ENCODE assay signal across 27 cellular contexts in the genomic region with DNA sequence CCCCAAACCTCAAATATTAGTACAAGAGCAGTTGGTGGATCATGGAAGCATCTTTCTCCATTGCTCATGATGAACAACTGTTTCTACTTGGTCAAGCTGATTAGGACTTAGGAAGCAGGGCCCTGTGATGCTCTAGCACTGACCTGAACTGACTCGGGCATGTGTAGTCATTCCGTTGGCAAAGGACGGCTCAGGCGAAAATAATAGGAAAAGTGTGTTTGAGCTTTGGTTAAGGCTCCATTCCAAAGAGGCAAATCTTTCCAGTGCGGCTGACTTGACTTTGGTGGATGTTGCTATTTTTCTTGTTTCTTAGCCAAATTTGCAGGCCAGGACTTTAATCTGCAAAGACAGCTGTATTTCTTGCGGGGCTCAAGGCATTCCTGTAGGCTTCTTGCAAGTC.
"Had no signal": no experiment of that assay in that cellular context is flagged by ENCODE, and none has a peak within 500 bp of the region (broad histone marks: within the 10 kb centered on the region; RNA-seq: fewer than 3 reads in every experiment).

No MANE protein-coding gene starts in this region.

- H3K4me2 ChIP-seq: smooth muscle cell had no signal

- H3K36me3 Mint-ChIP-seq: activated naive CD8-positive, alpha-beta T cell had no signal

- H3K4me1 ChIP-seq: gastrocnemius medialis, sigmoid colon had no signal

- ATAC-seq: activated CD8-positive, alpha-beta memory T cell treated with anti-CD3 and anti-CD28 coated beads, Interleukin-2, amount 10 ng/mL, durations not matched to agents 7 days and 5 days; activated CD8-positive, alpha-beta T cell treated with anti-CD3 and anti-CD28 coated beads, Interleukin-2, amount 10 ng/mL, durations not matched to agents 7 days and 5 days; activated T-cell treated with anti-CD3 and anti-CD28 coated beads, Interleukin-2, amount 50 U/mL, for 72 hours; esophagus mucosa; gastrocnemius medialis; left colon; WTC11 had no signal

- H3K9me3 ChIP-seq: gastrocnemius medialis, ovary, sigmoid colon, transverse colon had no signal

- H3K36me3 ChIP-seq: brain microvascular endothelial cell, gastrocnemius medialis, ovary, sigmoid colon, transverse colon had no signal

- DNase-seq: activated CD4-positive, alpha-beta T cell treated with anti-CD3 and anti-CD28 coated beads for 1 hour; activated CD4-positive, alpha-beta T cell treated with anti-CD3 and anti-CD28 coated beads, Interleukin-2, amount 10 ng/mL, durations not matched to agents 7 days and 5 days; activated CD8-positive, alpha-beta memory T cell treated with anti-CD3 and anti-CD28 coated beads, Interleukin-2, amount 10 ng/mL, durations not matched to agents 7 days and 5 days; activated CD8-positive, alpha-beta T cell treated with anti-CD3 and anti-CD28 coated beads, Interleukin-2, amount 10 ng/mL, durations not matched to agents 7 days and 5 days; activated naive CD4-positive, alpha-beta T cell; activated T-cell treated with anti-CD3 and anti-CD28 coated beads, Interleukin-2, amount 50 U/mL, for 72 hours; anterior cingulate cortex; brain microvascular endothelial cell; caudate nucleus; cortex of kidney; gastrocnemius medialis; glutamatergic neuron; islet precursor cell; left colon; mammary epithelial cell; naive B cell; ovary; sigmoid colon; stimulated activated CD4-positive, alpha-beta T cell treated with anti-CD3 and anti-CD28 coated beads, Interleukin-1b, Interleukin-23, amount 100 ng/mL, for 48 hours; stimulated activated naive CD4-positive, alpha-beta T cell; T-helper 2 cell; transverse colon had no signal

- H3K27ac ChIP-seq: brain microvascular endothelial cell, gastrocnemius medialis, ovary, sigmoid colon, transverse colon had no signal

- H3K27ac Mint-ChIP-seq: activated CD4-positive, alpha-beta T cell treated with anti-CD3 and anti-CD28 coated beads, Interleukin-2, amount 10 ng/mL, durations not matched to agents 7 days and 5 days; activated CD8-positive, alpha-beta memory T cell treated with anti-CD3 and anti-CD28 coated beads, Interleukin-2, amount 10 ng/mL, durations not matched to agents 7 days and 5 days; activated naive CD8-positive, alpha-beta T cell; activated T-cell treated with anti-CD3 and anti-CD28 coated beads, Interleukin-2, amount 50 U/mL, for 72 hours; progenitor cell of endocrine pancreas; WTC11 had no signal

- H3K4me3 ChIP-seq: gastrocnemius medialis, ovary, sigmoid colon, smooth muscle cell, transverse colon had no signal

- H3K27me3 ChIP-seq: brain microvascular endothelial cell, gastrocnemius medialis, ovary, sigmoid colon, transverse colon had no signal
